In the genomic region with DNA sequence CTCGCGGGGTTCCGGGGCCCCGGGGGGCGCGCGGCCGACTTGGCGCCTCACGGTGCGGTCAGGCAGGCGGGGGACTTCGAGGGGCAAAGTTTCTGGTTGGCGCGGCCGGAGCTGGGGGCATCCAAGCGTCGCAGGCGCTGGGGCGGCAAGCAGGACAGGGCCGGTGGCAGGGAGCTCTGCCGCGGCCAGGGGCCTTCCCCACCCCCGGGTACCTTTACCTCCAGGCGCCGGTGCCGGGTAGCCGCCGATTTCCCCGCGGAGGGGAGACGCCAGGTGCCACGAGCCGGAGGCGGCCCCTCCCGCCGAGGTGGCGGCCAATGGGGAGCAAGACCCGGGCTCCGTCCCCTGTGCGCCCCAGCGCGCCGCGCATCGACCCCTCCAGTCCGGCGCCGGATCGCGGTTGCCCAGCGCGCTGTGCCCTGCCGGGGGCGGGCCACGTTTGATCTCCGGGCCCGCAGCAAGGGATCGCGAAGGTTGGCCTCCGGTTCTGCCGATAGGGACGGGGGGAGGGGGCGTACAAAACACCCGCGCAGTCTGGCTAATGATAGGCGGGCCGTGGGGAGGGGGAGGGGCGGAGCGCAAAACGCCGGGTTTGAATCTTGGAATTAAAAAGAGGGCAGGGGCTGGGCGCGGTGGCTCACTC, we compare ENCODE assay signal across 8 cellular contexts. TPM values are rescaled to one million over a fixed set of nuclear protein-coding genes. Genes with fewer than 3 reads are reported as not detected.
DNase-seq lines count a peak whose midpoint lies in the region; ATAC-seq and TF ChIP-seq lines count a peak whose summit lies in the region.

TSS of gene ST8SIA5 (minus strand) at position 495 of the 643 bp plus-strand sequence. CDS start 545 bp downstream, outside the sequence.

- H3F3A ChIP-seq in neural cell (ENCODE audit: insufficient read depth, low read length, poor library complexity, severe bottlenecking) = no peaks in the 10 kb centered on the region

- H3K4me3 ChIP-seq in choroid plexus epithelial cell (ENCODE audit: low read depth, low read length) (peak within 1 kb of the TSS; percentile 22), neural cell (ENCODE audit: low read length) (peak within 1 kb of the TSS; percentile 71)

- H3K79me2 ChIP-seq in neural cell (replicated peaks; ENCODE audit: insufficient read depth, low read length) = no peaks in the 10 kb centered on the region

- in situ Hi-C loops in ACHN (cut with HindIII; ENCODE audit: low pct_ligation_motif_present, low pct_unique_long_range_greater_than_20kb, low sequenced_read_pairs) = no loop called here

- no peaks in the 10 kb centered on the region for H3K36me3 ChIP-seq in neural cell (ENCODE audit: insufficient read depth, low read length)

- peak within 1 kb of the TSS; percentile 44 for H3K9ac ChIP-seq in neural cell (ENCODE audit: low read length)

- peaks cover 55% of the 10 kb centered on the region for H3K27me3 ChIP-seq in neural cell (ENCODE audit: insufficient read depth, low read depth, low read length)

- H3K9me3 ChIP-seq in neural cell (ENCODE audit: low read length) = no peaks in the 10 kb centered on the region

- no peaks in the 10 kb centered on the region for H3K9me2 ChIP-seq in neural cell (ENCODE audit: insufficient read depth, low read length)

- TF ChIP-seq CTCF in choroid plexus epithelial cell (conservative IDR thresholded peaks at IDR 0.05; ENCODE audit: low read depth, low read length) (no peak), neural cell (IDR thresholded peaks at IDR 0.05; ENCODE audit: poor library complexity, severe bottlenecking) (no peak)

- no peak within 1 kb of the TSS for H3K27ac ChIP-seq in neural cell (ENCODE audit: low read length)

- H3K4me2 ChIP-seq in neural cell (ENCODE audit: low read length) = peak within 1 kb of the TSS; percentile 65

- no peak for TF ChIP-seq RAD21 in neural cell (conservative IDR thresholded peaks at IDR 0.05)

- no peak for TF ChIP-seq EP300 in neural cell (conservative IDR thresholded peaks at IDR 0.05; ENCODE audit: poor library complexity, severe bottlenecking)

- peak; percentile 30 for DNase-seq in NCI-H2107 treated with DMSO at 0.1 percent for 48 hours (lab: John Stamatoyannopoulos, UW; ENCODE audit: unreplicated experiment)
- no peak for DNase-seq in choroid plexus epithelial cell (ENCODE audit: low read depth)
- DNase-seq in NCI-H226 = no peak
- no peak for DNase-seq in ACHN

- no peak within 1 kb of the TSS for H2AFZ ChIP-seq in neural cell (ENCODE audit: low read depth, low read length)

- H4K20me1 ChIP-seq in neural cell (ENCODE audit: insufficient read depth) = no peaks in the 10 kb centered on the region

- ATAC-seq in GM18868 (IDR thresholded peaks at IDR 0.05; ENCODE audit: unreplicated experiment) (peak; percentile 40), HG03469 (IDR thresholded peaks at IDR 0.05; ENCODE audit: unreplicated experiment) (no peak), GM19452 (IDR thresholded peaks at IDR 0.05; ENCODE audit: unreplicated experiment) (no peak)

TF ChIP-seq in neural cell, 6 proteins besides CTCF, POLR2A, EP300 and RAD21:
- TF ChIP-seq TAF1 (IDR thresholded peaks at IDR 0.05; ENCODE audit: low read depth) (no peak), REST (IDR thresholded peaks at IDR 0.05; ENCODE audit: borderline replicate concordance) (no peak), SMC3 (conservative IDR thresholded peaks at IDR 0.05; ENCODE audit: poor library complexity) (no peak), POLR2AphosphoS5 (IDR thresholded peaks at IDR 0.05) (no peak), EZH2 (IDR thresholded peaks at IDR 0.05; ENCODE audit: borderline replicate concordance, insufficient read depth, low read length, poor library complexity, severe bottlenecking) (no peak), MXI1 (conservative IDR thresholded peaks at IDR 0.05; ENCODE audit: poor library complexity, severe bottlenecking) (no peak)

RNA-seq across cellular contexts. Expression of gene ST8SIA5, which starts in this region (rescaled TPM):
- polyA plus RNA-seq in neural cell = 0.92 and 0.93 TPM in 2 replicates
- polyA minus RNA-seq in neural cell = 1.2 and 1.3 TPM in 2 replicates
